19 cellular contexts compared by ENCODE assay signal in genomic region chr4:148868207-148868606, GRCh38.
"Had no signal": no experiment of that assay in that cellular context is flagged by ENCODE, and none has a peak within 500 bp of the region (broad histone marks: within the 10 kb centered on the region; RNA-seq: fewer than 3 reads in every experiment).

No MANE protein-coding gene starts in this region.

- H3K27me3 ChIP-seq: gastrocnemius medialis, heart right ventricle, neutrophil, right atrium auricular region, sigmoid colon, upper lobe of left lung, uterus had no signal

- H3K4me3 ChIP-seq: gastrocnemius medialis, heart right ventricle, mucosa of descending colon, right atrium auricular region, sigmoid colon, upper lobe of left lung, uterus had no signal

- H3K4me1 Mint-ChIP-seq: naive thymus-derived CD8-positive, alpha-beta T cell had no signal

- H3K27ac ChIP-seq: gastrocnemius medialis, heart right ventricle, neutrophil, right atrium auricular region, sigmoid colon, upper lobe of left lung, uterus had no signal

- H3K9me3 ChIP-seq: gastrocnemius medialis, heart right ventricle, mucosa of descending colon, neutrophil, right atrium auricular region, sigmoid colon, upper lobe of left lung, uterus had no signal

- DNase-seq: effector memory CD4-positive, alpha-beta T cell; gastrocnemius medialis; heart right ventricle; hypothalamus; islet precursor cell; mammary epithelial cell; mucosa of descending colon; naive thymus-derived CD8-positive, alpha-beta T cell; sigmoid colon; small intestine; stimulated activated CD4-positive, alpha-beta T cell treated with anti-CD3 and anti-CD28 coated beads, Interleukin-2, amount 100 ng/mL, for 48 hours; stimulated activated naive CD4-positive, alpha-beta T cell treated with Interleukin-2 at 50 U/mL for 16 hours; uterus had no signal

- H3K4me3 Mint-ChIP-seq: naive thymus-derived CD8-positive, alpha-beta T cell had no signal

- FAIRE-seq: endometrium, small intestine had no signal

- H3K4me1 ChIP-seq: gastrocnemius medialis, heart right ventricle, right atrium auricular region, sigmoid colon, upper lobe of left lung, uterus had no signal

- ATAC-seq: esophagus mucosa; gastrocnemius medialis; heart right ventricle; left lobe of liver; mucosa of descending colon; naive thymus-derived CD8-positive, alpha-beta T cell had no signal

- H3K36me3 ChIP-seq: gastrocnemius medialis, heart right ventricle, neutrophil, right atrium auricular region, sigmoid colon, upper lobe of left lung, uterus had no signal
